ENCODE assay signal across 8 cellular contexts in genomic region chr11:130068546-130068985, GRCh38. TPM values are rescaled to one million over a fixed set of nuclear protein-coding genes. Genes with fewer than 3 reads are reported as not detected.
DNase-seq lines count a peak whose midpoint lies in the region; ATAC-seq and TF ChIP-seq lines count a peak whose summit lies in the region.

No MANE protein-coding gene starts in this region.

- intact Hi-C loops in psoas muscle (cut with DNase I) = loop anchor here (5.0 kb wide), 2 partner anchors 61 to 64 kb away; no protein-coding TSS in a partner anchor

- ATAC-seq in psoas muscle = peak in 2 of 4 donors; percentile 1 to 36
- ATAC-seq in GM18870 (IDR thresholded peaks at IDR 0.05; ENCODE audit: unreplicated experiment) = no peak
- no peak for ATAC-seq in HG03045 (IDR thresholded peaks at IDR 0.05; ENCODE audit: unreplicated experiment)
- no peak for ATAC-seq in HG02973 (IDR thresholded peaks at IDR 0.05; ENCODE audit: unreplicated experiment)

- peak overlapping the region; percentile 95 for H3K27ac ChIP-seq in psoas muscle

- H3K36me3 ChIP-seq in psoas muscle (ENCODE audit: insufficient read depth in 1 of 2, low read depth in 1 of 2) = no peaks in the 10 kb centered on the region

- peaks cover 23% of the 10 kb centered on the region for H3K4me1 ChIP-seq in psoas muscle

- DNase-seq in G401 (ENCODE audit: low spot score) (peak; percentile 86), SK-N-DZ (ENCODE audit: low spot score) (peak; percentile 15), fibroblast of mammary gland (ENCODE audit: low read depth) (no peak), psoas muscle (no peak), NCI-H2107 (lab: John Stamatoyannopoulos, UW) (no peak)

- TF ChIP-seq CTCF in fibroblast of mammary gland (conservative IDR thresholded peaks at IDR 0.05; ENCODE audit: control insufficient read depth, insufficient read depth, low read depth, low read length) (no peak), psoas muscle (IDR thresholded peaks at IDR 0.05) (no peak)

- in situ Hi-C loops in G401 (cut with HindIII; ENCODE audit: low sequenced_read_pairs) = no loop called here

- 31 to 42% (median 35%) methylated on average over 18 of the region's 18 CpGs for WGBS in psoas muscle, 3 donors

- H3K27me3 ChIP-seq in psoas muscle (ENCODE audit: insufficient read depth in 3 of 3, low read length in 2 of 3) = no peaks in the 10 kb centered on the region

- H3K4me3 ChIP-seq in fibroblast of mammary gland (ENCODE audit: control insufficient read depth, low read depth, low read length) (peak overlapping the region; percentile 55), psoas muscle (peak overlapping the region; percentile 93)

- H3K9me3 ChIP-seq in psoas muscle = no peaks in the 10 kb centered on the region

RNA-seq across cellular contexts. Expression of gene APLP2, which starts 1.1 kb away (rescaled TPM):
- 217 and 237 TPM in 2 replicates for total RNA-seq in G401 (2014; rRNA removed; shearing (Covaris generic))
- polyA plus RNA-seq in SK-N-DZ (2014; cell fraction: cytosol; rRNA removed) = 113 and 122 TPM in 2 replicates
- 120 and 142 TPM in 2 replicates for polyA plus RNA-seq in SK-N-DZ (2014; cell fraction: nucleus; rRNA removed)
- total RNA-seq in psoas muscle = 10 to 100 TPM; 59.4 to 85.9 (median 65.3) TPM
- 10 to 100 TPM; 37.8 to 96.7 (median 73.8) TPM for polyA plus RNA-seq in psoas muscle

Comparison
In these comparisons a context has a peak if more than half of its experiments do, and no peak if none do; other contexts are left out.
1. DNase-seq: peak in G401 (single experiment) and SK-N-DZ (single experiment); none in fibroblast of mammary gland (single experiment), psoas muscle (0 of 2) and NCI-H2107 (single experiment).